19 cellular contexts compared by ENCODE assay signal in genomic region chr16:10370096-10370726, GRCh38. TPM values are rescaled to one million over a fixed set of nuclear protein-coding genes. Genes with fewer than 3 reads are reported as not detected.
DNase-seq lines count a peak whose midpoint lies in the region; ATAC-seq, FAIRE-seq and TF ChIP-seq lines count a peak whose summit lies in the region.
"Had no signal": no experiment of that assay in that cellular context is flagged by ENCODE, and none has a peak within 500 bp of the region (broad histone marks: within the 10 kb centered on the region; RNA-seq: fewer than 3 reads in every experiment).

No MANE protein-coding gene starts in this region.

- TF ChIP-seq POLR2A in GM12878 (IDR thresholded peaks at IDR 0.05; ENCODE audit: low read depth, low read length) (no peak), uterus (IDR thresholded peaks at IDR 0.05) (no peak), transverse colon (IDR thresholded peaks at IDR 0.05) (no peak)

- H3K9ac ChIP-seq in GM12878 (ENCODE audit: control insufficient read depth, insufficient read depth, low read length), result no peak overlapping the region

- SMC1A ChIA-PET in GM12878 (lab: Charles Lee; ENCODE audit: uncharacterized antibody, unreplicated experiment), result interaction anchor here (0.8 to 1.4 kb wide), 3 partner anchors 11 to 113 kb away, joined by 3 read pairs; no protein-coding TSS in a partner anchor

- RAD21 ChIA-PET in GM12878 (lab: Charles Lee; ENCODE audit: unreplicated experiment), result no interaction called here

- POLR2A ChIA-PET in GM12878 (lab: Charles Lee), result interaction anchor here (0.6 kb wide), 1 partner anchor 46 kb away, joined by 3 read pairs; no protein-coding TSS in a partner anchor

- 0% methylated on average over 4 of the region's 4 CpGs for WGBS in GM12878 (ENCODE audit: insufficient coverage, insufficient replicate concordance, low lambda C conversion rate, missing lambda C conversion rate)
- 71 to 72% methylated on average over 3 to 4 of the region's 4 CpGs for WGBS in transverse colon (ENCODE audit: low coverage in 1 of 2), 2 donors

- FAIRE-seq in GM12878 (lab: Jason Lieb, UNC), result peak; percentile 54
- FAIRE-seq: endometrium, H54 had no signal

- no peaks in the 10 kb centered on the region for H3K4me1 ChIP-seq in GM12878 (ENCODE audit: control insufficient read depth, insufficient read depth, low read length)
- H3K4me1 ChIP-seq in uterus, result no peaks in the 10 kb centered on the region
- no peaks in the 10 kb centered on the region for H3K4me1 ChIP-seq in transverse colon
- H3K4me1 ChIP-seq: upper lobe of right lung had no signal

- no peak overlapping the region for H3K27ac ChIP-seq in GM12878 (ENCODE audit: control insufficient read depth, insufficient read depth)
- H3K27ac ChIP-seq in uterus, result no peak overlapping the region
- no peak overlapping the region for H3K27ac ChIP-seq in transverse colon
- H3K27ac ChIP-seq: upper lobe of right lung had no signal

- no peak overlapping the region for H3K4me3 ChIP-seq in GM12878
- H3K4me3 ChIP-seq in uterus, result no peak overlapping the region
- no peak overlapping the region for H3K4me3 ChIP-seq in transverse colon
- H3K4me3 ChIP-seq: upper lobe of right lung had no signal

- no peak overlapping the region; the same call in 1 of the 2 replicates for H2AFZ ChIP-seq in GM12878 (ENCODE audit: control insufficient read depth, low read depth, low read length)

- H4K20me1 ChIP-seq in GM12878 (ENCODE audit: control insufficient read depth, insufficient read depth), result no peaks in the 10 kb centered on the region

- H3K27me3 ChIP-seq in GM12878 (replicated peaks in 1 of 2; ENCODE audit: control insufficient read depth in 2 of 2, insufficient read depth in 2 of 2, low read length in 1 of 2) (no peaks in the 10 kb centered on the region), uterus (no peaks in the 10 kb centered on the region), transverse colon (no peaks in the 10 kb centered on the region)
- H3K27me3 ChIP-seq: upper lobe of right lung had no signal

- DNase-seq in GM12878 (ENCODE audit: low read depth, low spot score) (peak; percentile 19), uterus (no peak), transverse colon (no peak), NCI-H82 treated with DMSO at 0.1 percent for 48 hours (lab: John Stamatoyannopoulos, UW; ENCODE audit: unreplicated experiment) (no peak)
- no peak for DNase-seq in activated CD4-positive, CD25-positive, alpha-beta regulatory T cell (lab: John Stamatoyannopoulos, UW)
- DNase-seq: ACHN; CD4-positive, alpha-beta T cell; DMS53; naive B cell; NCI-H187 treated with DMSO at 0.1 percent for 48 hours; NCI-H510A; stimulated activated CD4-positive, alpha-beta T cell treated with anti-CD3 and anti-CD28 coated beads, Interleukin-1b, Interleukin-23, amount 100 ng/mL, for 48 hours; stimulated activated naive CD8-positive, alpha-beta T cell treated with anti-CD3 and anti-CD28 coated beads, Interleukin-15, amount 100 ng/mL, for 72 hours; upper lobe of right lung had no signal

- TF ChIP-seq EP300 in GM12878 (IDR thresholded peaks at IDR 0.05; ENCODE audit: borderline replicate concordance in 1 of 2, control insufficient read depth in 1 of 2, low read depth in 2 of 2, low read length in 2 of 2) (no peak), transverse colon (IDR thresholded peaks at IDR 0.05; ENCODE audit: low read depth) (no peak)

- no peak for TF ChIP-seq RAD21 in GM12878 (IDR thresholded peaks at IDR 0.05; ENCODE audit: insufficient read depth, low read depth, low read length)

- no TSS peak for BruUV-seq in GM12878 (replicated peaks; lab: Mats Ljungman, UMichigan)

- H3K79me2 ChIP-seq in GM12878 (ENCODE audit: control insufficient read depth, insufficient read depth, low read length), result no peaks in the 10 kb centered on the region

- ATAC-seq in GM18508 (IDR thresholded peaks at IDR 0.05; ENCODE audit: insufficient read depth, unreplicated experiment) (peak; percentile 71), GM19463 (IDR thresholded peaks at IDR 0.05; ENCODE audit: unreplicated experiment) (peak; percentile 76), HG02981 (IDR thresholded peaks at IDR 0.05; ENCODE audit: unreplicated experiment) (peak; percentile 72), GM12878 (peak; percentile 79)
- ATAC-seq: stimulated activated naive CD8-positive, alpha-beta T cell treated with anti-CD3 and anti-CD28 coated beads, Interleukin-15, amount 100 ng/mL, for 72 hours; upper lobe of right lung had no signal

- no peaks in the 10 kb centered on the region; the same call in 2 of the 3 replicates for H3K9me3 ChIP-seq in GM12878 (replicated peaks; ENCODE audit: control insufficient read depth, insufficient read depth, low read length)
- H3K9me3 ChIP-seq in uterus, result no peaks in the 10 kb centered on the region
- peaks cover 0 to 10% of the 10 kb centered on the region in 2 donors for H3K9me3 ChIP-seq in transverse colon
- H3K9me3 ChIP-seq: upper lobe of right lung had no signal

- TF ChIP-seq CTCF in GM12878 (IDR thresholded peaks at IDR 0.05 in 2 of 3, conservative IDR thresholded peaks at IDR 0.05 in 1 of 3; ENCODE audit: control insufficient read depth in 2 of 3, extremely low read depth in 1 of 3, insufficient read depth in 1 of 3, low read depth in 3 of 3, low read length in 3 of 3) (no peak), uterus (IDR thresholded peaks at IDR 0.05) (no peak), transverse colon (IDR thresholded peaks at IDR 0.05) (no peak)

- H3K36me3 ChIP-seq in GM12878 (ENCODE audit: control insufficient read depth in 2 of 2, insufficient read depth in 2 of 2, low read length in 1 of 2), result no peaks in the 10 kb centered on the region
- H3K36me3 ChIP-seq in uterus, result no peaks in the 10 kb centered on the region
- H3K36me3 ChIP-seq in transverse colon, result no peaks in the 10 kb centered on the region
- H3K36me3 ChIP-seq: upper lobe of right lung had no signal

- intact Hi-C loops in GM12878 (cut with micrococcal nuclease; ENCODE audit: unreplicated experiment) (loop anchor here (5.0 kb wide), 3 partner anchors 43 to 113 kb away; no protein-coding TSS in a partner anchor), uterus (cut with DNase I; ENCODE audit: low total_unique reads) (no loop called here), transverse colon (cut with DNase I; ENCODE audit: low total_unique reads) (no loop called here)

- CTCF ChIA-PET in GM12878 (lab: Yijun Ruan, JAX), result interaction anchor here (0.7 kb wide), 1 partner anchor 35 kb away, joined by 3 read pairs; no protein-coding TSS in a partner anchor

- no peak overlapping the region for H3K4me2 ChIP-seq in GM12878 (ENCODE audit: control insufficient read depth, insufficient read depth)

- in situ Hi-C loops in GM12878 (cut with MboI), result no loop called here
- in situ Hi-C loops in transverse colon (cut with MboI; ENCODE audit: low pct_ligation_motif_present in 1 of 4, low pct_unique_long_range_greater_than_20kb in 1 of 4, low sequenced_read_pairs in 3 of 4), result no loop called here

TF ChIP-seq in GM12878, 131 proteins besides CTCF, POLR2A, EP300 and RAD21 (continues in another document):
- TF ChIP-seq IKZF2 (IDR thresholded peaks at IDR 0.05), result 0 out of 4 replicates have a peak, but pooled peaks of 1 of the 2 experiments have one; percentile 34
- TF ChIP-seq RB1 (IDR thresholded peaks at IDR 0.05; ENCODE audit: borderline replicate concordance), result no peak
- TF ChIP-seq REST (IDR thresholded peaks at IDR 0.05; ENCODE audit: low read depth, low read length), result no peak
- TF ChIP-seq MXI1 (IDR thresholded peaks at IDR 0.05; ENCODE audit: low read depth, low read length), result no peak

RNA-seq across cellular contexts. Expression of gene ATF7IP2, which starts 15.7 kb away (rescaled TPM):
- 162 and 180 TPM in 2 replicates for total RNA-seq in GM12878 (2013; cell fraction: nucleolus; rRNA removed)
- total RNA-seq in GM12878 (2014; rRNA removed) (31.6 and 41.5 TPM in 2 replicates), GM12878 (2014; rRNA removed; fragmentation: Illumina TruSeq; extraction: Trizol) (31.4 and 32.7 TPM in 2 replicates), GM12878 (2021) (24.4 and 24.6 TPM in 2 replicates), uterus (10 to 100 TPM in 1 of 4 donors, 1 to 10 TPM in 2, not detected in 1; 6.4 to 21.7 (median 6.9) TPM), transverse colon (10 to 100 TPM in 2 of 4 donors, 1 to 10 TPM in 2; 1.5 to 22.9 (median 10.8) TPM)
- polyA plus RNA-seq in GM12878 (2011; ENCODE audit: low read depth), result 94.0 TPM
- polyA plus RNA-seq in GM12878 (2011; rRNA removed) (82.1 and 120 TPM in 2 replicates), GM12878 (2014; fragmentation: Illumina TruSeq; extraction: Trizol) (35.5 and 44.2 TPM in 2 replicates), GM12878 (2014; fragmentation: Nextera tagmentation; extraction: Ambion mirVana) (10 to 100 TPM; 67.9 to 75.2 TPM), GM12878 (2014; rRNA removed) (36.3 and 46.7 TPM in 2 replicates), GM12878 (2016; fragmentation: Nextera tagmentation; extraction: Ambion mirVana) (10 to 100 TPM; 57.1 to 58.3 TPM)
- 34.1 and 41.8 TPM in 2 replicates for polyA plus RNA-seq in GM12878 (2011; cell fraction: cytosol; rRNA removed)
- polyA plus RNA-seq in GM12878 (2011; cell fraction: nucleus; rRNA removed), result 80.6 and 81.9 TPM in 2 replicates
- polyA plus RNA-seq in GM12878 (2012), result 22.8 and 56.1 TPM in 2 replicates
- 66.5 and 116 TPM in 2 replicates for polyA minus RNA-seq in GM12878 (2011; rRNA and poly(A)+ RNA removed)
- 7.8 and 8.3 TPM in 2 replicates for polyA minus RNA-seq in GM12878 (2011; cell fraction: cytosol; rRNA and poly(A)+ RNA removed)
- 38.7 and 69.5 TPM in 2 replicates for polyA minus RNA-seq in GM12878 (2011; cell fraction: nucleus; rRNA and poly(A)+ RNA removed)
